In the genomic region with DNA sequence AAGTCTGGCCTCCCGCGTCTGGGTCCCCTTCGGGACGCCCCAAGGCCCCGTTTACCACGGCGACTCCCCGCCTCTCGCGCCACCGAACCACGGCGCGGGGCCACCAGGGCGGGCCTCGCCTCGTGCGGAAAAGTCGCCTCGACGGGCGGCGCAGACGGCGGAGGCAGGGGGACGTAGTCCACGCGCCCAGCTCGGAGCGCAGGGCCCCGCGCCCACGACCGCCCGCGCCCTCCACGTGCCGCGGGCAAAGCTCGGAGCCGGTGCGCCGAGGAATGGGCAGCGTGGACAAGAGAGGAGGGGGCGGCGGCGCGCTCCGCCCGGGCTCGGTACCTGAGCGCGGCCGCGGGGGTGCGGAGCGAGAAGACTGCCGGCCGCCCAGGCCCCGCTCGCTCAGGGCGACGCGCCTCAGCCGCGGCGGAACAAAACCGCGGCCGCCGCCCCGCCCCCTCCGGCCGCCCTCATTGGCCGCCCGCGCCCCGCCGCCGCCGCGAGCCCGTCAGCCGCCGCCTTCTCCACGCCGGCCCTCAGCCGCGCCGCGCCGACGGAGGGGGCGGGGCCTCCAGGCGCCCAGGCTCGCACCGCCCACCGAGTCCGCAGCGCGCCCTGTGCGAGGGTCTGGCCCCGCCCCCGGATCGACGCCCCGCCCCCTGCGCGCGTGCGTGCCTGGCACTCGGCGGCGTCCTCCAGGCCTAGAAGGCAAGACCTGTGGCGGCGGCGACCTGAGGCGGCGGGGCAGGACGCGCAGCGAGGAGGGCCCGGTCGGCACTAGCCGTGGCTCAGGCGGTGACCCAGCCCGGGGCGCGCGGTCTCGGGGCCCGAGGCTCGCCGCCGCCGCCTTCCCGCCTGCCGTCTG, we compare ENCODE assay signal across 8 cellular contexts. TPM values are rescaled to one million over a fixed set of nuclear protein-coding genes. Genes with fewer than 3 reads are reported as not detected.
A peak's percentile ranks its signal among the peaks of the same experiment; 100 is the strongest.
DNase-seq lines count a peak whose midpoint lies in the region; ATAC-seq lines count a peak whose summit lies in the region.

A gene with protein sequence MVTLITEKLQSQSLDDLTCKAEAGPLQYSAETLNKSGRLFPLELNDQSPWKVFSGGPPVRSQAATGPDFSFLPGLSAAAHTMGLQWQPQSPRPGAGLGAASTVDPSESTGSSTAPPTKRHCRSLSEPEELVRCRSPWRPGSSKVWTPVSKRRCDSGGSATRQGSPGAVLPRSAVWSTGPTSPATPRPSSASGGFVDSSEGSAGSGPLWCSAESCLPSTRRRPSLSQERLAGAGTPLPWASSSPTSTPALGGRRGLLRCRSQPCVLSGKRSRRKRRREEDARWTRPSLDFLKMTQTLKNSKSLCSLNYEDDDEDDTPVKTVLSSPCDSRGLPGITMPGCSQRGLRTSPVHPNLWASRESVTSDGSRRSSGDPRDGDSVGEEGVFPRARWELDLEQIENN (minus strand): TSS at position 411 of the 853 bp plus-strand sequence. CDS start 15,572 bp downstream, outside the sequence.

- H2BK15ac ChIP-seq in mesenchymal stem cell (ENCODE audit: low read depth, poor library complexity, severe bottlenecking): peak within 1 kb of the TSS; percentile 63

- peaks cover 17% of the 10 kb centered on the region for H3K27me3 ChIP-seq in BLaER1
- H3K27me3 ChIP-seq in effector memory CD4-positive, alpha-beta T cell (replicated peaks; ENCODE audit: control insufficient read depth, insufficient read depth, low read length, poor library complexity, severe bottlenecking): no peaks in the 10 kb centered on the region
- no peaks in the 10 kb centered on the region for H3K27me3 ChIP-seq in mesenchymal stem cell (ENCODE audit: control insufficient read depth in 1 of 2, insufficient read depth in 1 of 2, low read length in 2 of 2)

- 7% methylated on average over 70 of the region's 138 CpGs for WGBS in mesenchymal stem cell

- H4K20me1 ChIP-seq in BLaER1: no peaks in the 10 kb centered on the region

- H4K91ac ChIP-seq in mesenchymal stem cell (ENCODE audit: low read length): peak within 1 kb of the TSS; percentile 97

- H3K14ac ChIP-seq in mesenchymal stem cell (ENCODE audit: low read length in 2 of 2): peak within 1 kb of the TSS; percentile 13 to 38

- H3K4me1 ChIP-seq in BLaER1: peaks cover 27% of the 10 kb centered on the region
- peaks cover 4% of the 10 kb centered on the region for H3K4me1 ChIP-seq in effector memory CD4-positive, alpha-beta T cell (ENCODE audit: control insufficient read depth, insufficient read depth, low read length, poor library complexity, severe bottlenecking)
- H3K4me1 ChIP-seq in mesenchymal stem cell (ENCODE audit: control insufficient read depth, insufficient read depth, low read depth, low read length): peaks cover 27% of the 10 kb centered on the region

- ATAC-seq in GM19324 (IDR thresholded peaks at IDR 0.05; ENCODE audit: low FRiP score, unreplicated experiment): peak; percentile 85
- peak; percentile 85 for ATAC-seq in HG03457 (IDR thresholded peaks at IDR 0.05; ENCODE audit: unreplicated experiment)

- H3K9me3 ChIP-seq in BLaER1 (no peaks in the 10 kb centered on the region), mesenchymal stem cell (ENCODE audit: control insufficient read depth, low read length) (no peaks in the 10 kb centered on the region)
- no peaks in the 10 kb centered on the region for H3K9me3 ChIP-seq in effector memory CD4-positive, alpha-beta T cell (ENCODE audit: control insufficient read depth, low read length)

- H3K23ac ChIP-seq in mesenchymal stem cell (ENCODE audit: low read length in 2 of 2): peak within 1 kb of the TSS; percentile 7 to 46

- H3K36me3 ChIP-seq in BLaER1: no peaks in the 10 kb centered on the region; the same call in 1 of the 2 replicates
- H3K36me3 ChIP-seq in effector memory CD4-positive, alpha-beta T cell (ENCODE audit: control insufficient read depth, insufficient read depth, low read length): no peaks in the 10 kb centered on the region
- H3K36me3 ChIP-seq in mesenchymal stem cell (ENCODE audit: control insufficient read depth in 1 of 2, insufficient read depth in 2 of 2, low read depth in 1 of 2, low read length in 2 of 2): no peaks in the 10 kb centered on the region

- H3K4me3 ChIP-seq in BLaER1 (peak within 1 kb of the TSS; percentile 77), mesenchymal stem cell (ENCODE audit: insufficient read depth in 1 of 2, low read depth in 1 of 2, low read length in 2 of 2) (peak within 1 kb of the TSS; percentile 73 to 79)
- peak within 1 kb of the TSS; percentile 51 for H3K4me3 ChIP-seq in effector memory CD4-positive, alpha-beta T cell (ENCODE audit: insufficient read depth, low read depth, low read length, poor library complexity, severe bottlenecking)

- H3K4me2 ChIP-seq in BLaER1 (peak within 1 kb of the TSS; percentile 99), mesenchymal stem cell (ENCODE audit: low read length, poor library complexity, severe bottlenecking) (peak within 1 kb of the TSS; percentile 99)

- DNase-seq in NCI-H82 treated with DMSO at 0.1 percent for 48 hours (lab: John Stamatoyannopoulos, UW; ENCODE audit: unreplicated experiment) (peak; percentile 25), mesenchymal stem cell (peak; percentile 76)
- DNase-seq in activated CD8-positive, alpha-beta memory T cell treated with anti-CD3 and anti-CD28 coated beads for 48 hours (ENCODE audit: low read depth in 2 of 3, low spot score in 2 of 3): peak; percentile 92 to 95 (median 93)
- DNase-seq in effector memory CD4-positive, alpha-beta T cell: peak; percentile 85 to 89 (median 87)
- peak; percentile 83 for DNase-seq in stimulated activated CD8-positive, alpha-beta memory T cell treated with anti-CD3 and anti-CD28 coated beads, Interleukin-12 subunit alpha, Interleukin-12 subunit beta, amount 100 ng/mL, for 1 hour (ENCODE audit: low read depth)

- peak within 1 kb of the TSS; percentile 81 for H3K9ac ChIP-seq in BLaER1
- peak within 1 kb of the TSS; percentile 89 for H3K9ac ChIP-seq in mesenchymal stem cell (ENCODE audit: low read length)

- H2AFZ ChIP-seq in mesenchymal stem cell (ENCODE audit: low read depth, low read length): peak within 1 kb of the TSS; percentile 98

- peak within 1 kb of the TSS; percentile 11 to 79 for H2BK12ac ChIP-seq in mesenchymal stem cell (ENCODE audit: low read length in 2 of 2)

- no peak within 1 kb of the TSS for H2BK120ac ChIP-seq in mesenchymal stem cell (ENCODE audit: low read depth, low read length)

- peak within 1 kb of the TSS; percentile 49 for H2AK5ac ChIP-seq in mesenchymal stem cell (ENCODE audit: low read length, severe bottlenecking)

- no peak within 1 kb of the TSS for H2BK5ac ChIP-seq in mesenchymal stem cell (ENCODE audit: low read depth, low read length, poor library complexity, severe bottlenecking)

- peak within 1 kb of the TSS; percentile 87 for H3K27ac ChIP-seq in BLaER1
- H3K27ac ChIP-seq in effector memory CD4-positive, alpha-beta T cell (ENCODE audit: insufficient read depth, low read length, poor library complexity, severe bottlenecking): peak within 1 kb of the TSS; percentile 26
- H3K27ac ChIP-seq in mesenchymal stem cell (ENCODE audit: low read length, poor library complexity, severe bottlenecking): peak within 1 kb of the TSS; percentile 82

- H4K8ac ChIP-seq in mesenchymal stem cell (ENCODE audit: low read length): peak within 1 kb of the TSS; percentile 100

- peak within 1 kb of the TSS; percentile 60 to 99 for H3K4ac ChIP-seq in mesenchymal stem cell (ENCODE audit: low read depth in 1 of 2, low read length in 2 of 2)

- H3K18ac ChIP-seq in mesenchymal stem cell (ENCODE audit: low read depth in 1 of 2, low read length in 2 of 2): peak within 1 kb of the TSS; percentile 85 to 96

- peaks cover 3% of the 10 kb centered on the region for H3K79me1 ChIP-seq in mesenchymal stem cell (replicated peaks; ENCODE audit: low read length, poor library complexity, severe bottlenecking)

RNA-seq across cellular contexts. Expression of the gene that starts here (rescaled TPM):
- 1.2 TPM for polyA plus RNA-seq in mesenchymal stem cell (2013, experiment 1 of 2)
- 0.95 TPM for polyA plus RNA-seq in mesenchymal stem cell (2013, experiment 2 of 2)

Comparison
In these comparisons a context has a peak if more than half of its experiments do, and no peak if none do; other contexts are left out.
1. Peak in every context shown above with its lines: DNase-seq, ATAC-seq, H3K4me3 ChIP-seq and H3K27ac ChIP-seq.
2. H3K27ac ChIP-seq: peak in every context shown above with its lines; median percentile 87 in BLaER1; 82 in mesenchymal stem cell; 26 in effector memory CD4-positive, alpha-beta T cell.
3. DNase-seq: peak in every context shown above with its lines; median percentile 93 in activated CD8-positive, alpha-beta memory T cell treated with anti-CD3 and anti-CD28 coated beads for 48 hours; 87 in effector memory CD4-positive, alpha-beta T cell; 83 in stimulated activated CD8-positive, alpha-beta memory T cell treated with anti-CD3 and anti-CD28 coated beads, Interleukin-12 subunit alpha, Interleukin-12 subunit beta, amount 100 ng/mL, for 1 hour; 76 in mesenchymal stem cell; 25 in NCI-H82 treated with DMSO at 0.1 percent for 48 hours.